ENCODE assay signal across 1 cellular context in the genomic region with DNA sequence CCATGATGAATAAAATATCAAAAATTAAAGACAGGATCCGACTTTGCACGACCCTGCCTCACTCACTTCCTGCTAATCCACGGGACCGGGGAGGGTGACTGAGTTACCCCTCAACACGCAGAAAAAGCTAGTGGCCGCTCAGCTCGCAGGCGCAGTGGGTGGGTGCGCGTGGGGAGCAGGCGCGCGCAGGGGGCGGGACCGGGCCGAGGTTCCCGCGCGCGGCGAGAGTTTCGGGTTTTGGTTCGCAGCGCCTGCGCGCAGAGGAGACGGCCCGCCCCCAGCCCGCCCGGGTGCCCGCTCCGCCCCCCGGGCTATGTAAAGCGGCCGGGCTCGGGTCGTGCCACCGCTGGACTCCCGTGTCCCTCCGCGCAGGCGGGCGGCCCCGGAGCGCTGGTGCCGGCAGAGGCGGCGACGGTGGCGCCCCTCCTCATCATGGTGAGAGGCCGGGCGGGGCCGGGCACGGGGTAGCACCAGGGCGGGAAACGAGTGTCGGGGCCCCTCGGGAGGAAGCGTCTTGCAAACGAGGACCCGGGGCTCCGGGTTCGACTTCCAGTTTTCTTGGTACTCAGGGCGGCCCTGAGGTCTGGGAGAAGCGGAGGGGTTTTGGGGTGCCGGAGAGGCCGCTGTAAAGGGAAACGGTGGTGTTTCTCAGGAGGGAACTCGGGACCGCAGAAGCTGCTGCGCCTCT.
TF ChIP-seq lines count a peak whose summit lies in the region.

A gene (plus strand): TSS at position 343 of the 688 bp plus-strand sequence. CDS start 90 bp downstream, at position 433.

TF ChIP-seq in HepG2, 621 proteins besides CTCF, POLR2A, EP300 and RAD21 (continued from another document and continues in another):
- TF ChIP-seq, protein P1, sequence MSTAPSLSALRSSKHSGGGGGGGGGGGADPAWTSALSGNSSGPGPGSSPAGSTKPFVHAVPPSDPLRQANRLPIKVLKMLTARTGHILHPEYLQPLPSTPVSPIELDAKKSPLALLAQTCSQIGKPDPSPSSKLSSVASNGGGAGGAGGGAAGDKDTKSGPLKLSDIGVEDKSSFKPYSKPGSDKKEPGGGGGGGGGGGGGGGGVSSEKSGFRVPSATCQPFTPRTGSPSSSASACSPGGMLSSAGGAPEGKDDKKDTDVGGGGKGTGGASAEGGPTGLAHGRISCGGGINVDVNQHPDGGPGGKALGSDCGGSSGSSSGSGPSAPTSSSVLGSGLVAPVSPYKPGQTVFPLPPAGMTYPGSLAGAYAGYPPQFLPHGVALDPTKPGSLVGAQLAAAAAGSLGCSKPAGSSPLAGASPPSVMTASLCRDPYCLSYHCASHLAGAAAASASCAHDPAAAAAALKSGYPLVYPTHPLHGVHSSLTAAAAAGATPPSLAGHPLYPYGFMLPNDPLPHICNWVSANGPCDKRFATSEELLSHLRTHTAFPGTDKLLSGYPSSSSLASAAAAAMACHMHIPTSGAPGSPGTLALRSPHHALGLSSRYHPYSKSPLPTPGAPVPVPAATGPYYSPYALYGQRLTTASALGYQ (CRISPR knock-in tag; IDR thresholded peaks at IDR 0.05), result peak; percentile 64; the same call in 1 of the 2 replicates
- TF ChIP-seq KLF11 (CRISPR knock-in tag; IDR thresholded peaks at IDR 0.05), result no peak
- TF ChIP-seq, protein P2, sequence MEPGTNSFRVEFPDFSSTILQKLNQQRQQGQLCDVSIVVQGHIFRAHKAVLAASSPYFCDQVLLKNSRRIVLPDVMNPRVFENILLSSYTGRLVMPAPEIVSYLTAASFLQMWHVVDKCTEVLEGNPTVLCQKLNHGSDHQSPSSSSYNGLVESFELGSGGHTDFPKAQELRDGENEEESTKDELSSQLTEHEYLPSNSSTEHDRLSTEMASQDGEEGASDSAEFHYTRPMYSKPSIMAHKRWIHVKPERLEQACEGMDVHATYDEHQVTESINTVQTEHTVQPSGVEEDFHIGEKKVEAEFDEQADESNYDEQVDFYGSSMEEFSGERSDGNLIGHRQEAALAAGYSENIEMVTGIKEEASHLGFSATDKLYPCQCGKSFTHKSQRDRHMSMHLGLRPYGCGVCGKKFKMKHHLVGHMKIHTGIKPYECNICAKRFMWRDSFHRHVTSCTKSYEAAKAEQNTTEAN (CRISPR knock-in tag; conservative IDR thresholded peaks at IDR 0.05), result no peak; the same call in none of the 2 replicates
- no peak for TF ChIP-seq ZNF20 (CRISPR knock-in tag; IDR thresholded peaks at IDR 0.05)
- TF ChIP-seq ZNF317 (CRISPR knock-in tag; IDR thresholded peaks at IDR 0.05), result no peak
- TF ChIP-seq, protein P3, sequence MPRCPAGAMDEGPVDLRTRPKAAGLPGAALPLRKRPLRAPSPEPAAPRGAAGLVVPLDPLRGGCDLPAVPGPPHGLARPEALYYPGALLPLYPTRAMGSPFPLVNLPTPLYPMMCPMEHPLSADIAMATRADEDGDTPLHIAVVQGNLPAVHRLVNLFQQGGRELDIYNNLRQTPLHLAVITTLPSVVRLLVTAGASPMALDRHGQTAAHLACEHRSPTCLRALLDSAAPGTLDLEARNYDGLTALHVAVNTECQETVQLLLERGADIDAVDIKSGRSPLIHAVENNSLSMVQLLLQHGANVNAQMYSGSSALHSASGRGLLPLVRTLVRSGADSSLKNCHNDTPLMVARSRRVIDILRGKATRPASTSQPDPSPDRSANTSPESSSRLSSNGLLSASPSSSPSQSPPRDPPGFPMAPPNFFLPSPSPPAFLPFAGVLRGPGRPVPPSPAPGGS (CRISPR knock-in tag; IDR thresholded peaks at IDR 0.05), result peak; percentile 73; the same call in 1 of the 2 replicates
- TF ChIP-seq ZNF30 (CRISPR knock-in tag; IDR thresholded peaks at IDR 0.05), result no peak
- peak; percentile 81; the same call in 1 of the 2 replicates for TF ChIP-seq ZMAT3 (CRISPR knock-in tag; conservative IDR thresholded peaks at IDR 0.05)
- TF ChIP-seq SMAD1 (CRISPR knock-in tag; IDR thresholded peaks at IDR 0.05; ENCODE audit: borderline replicate concordance, low read depth), result no peak; the same call in 1 of the 2 replicates
- no peak for TF ChIP-seq RCOR2 (CRISPR knock-in tag; IDR thresholded peaks at IDR 0.05)
- TF ChIP-seq SMARCE1 (IDR thresholded peaks at IDR 0.05; ENCODE audit: borderline replicate concordance), result no peak
- peak; percentile 84 for TF ChIP-seq YY1 (IDR thresholded peaks at IDR 0.05; ENCODE audit: insufficient read depth, insufficient replicate concordance, low read depth, low read length)
- TF ChIP-seq, protein P4, sequence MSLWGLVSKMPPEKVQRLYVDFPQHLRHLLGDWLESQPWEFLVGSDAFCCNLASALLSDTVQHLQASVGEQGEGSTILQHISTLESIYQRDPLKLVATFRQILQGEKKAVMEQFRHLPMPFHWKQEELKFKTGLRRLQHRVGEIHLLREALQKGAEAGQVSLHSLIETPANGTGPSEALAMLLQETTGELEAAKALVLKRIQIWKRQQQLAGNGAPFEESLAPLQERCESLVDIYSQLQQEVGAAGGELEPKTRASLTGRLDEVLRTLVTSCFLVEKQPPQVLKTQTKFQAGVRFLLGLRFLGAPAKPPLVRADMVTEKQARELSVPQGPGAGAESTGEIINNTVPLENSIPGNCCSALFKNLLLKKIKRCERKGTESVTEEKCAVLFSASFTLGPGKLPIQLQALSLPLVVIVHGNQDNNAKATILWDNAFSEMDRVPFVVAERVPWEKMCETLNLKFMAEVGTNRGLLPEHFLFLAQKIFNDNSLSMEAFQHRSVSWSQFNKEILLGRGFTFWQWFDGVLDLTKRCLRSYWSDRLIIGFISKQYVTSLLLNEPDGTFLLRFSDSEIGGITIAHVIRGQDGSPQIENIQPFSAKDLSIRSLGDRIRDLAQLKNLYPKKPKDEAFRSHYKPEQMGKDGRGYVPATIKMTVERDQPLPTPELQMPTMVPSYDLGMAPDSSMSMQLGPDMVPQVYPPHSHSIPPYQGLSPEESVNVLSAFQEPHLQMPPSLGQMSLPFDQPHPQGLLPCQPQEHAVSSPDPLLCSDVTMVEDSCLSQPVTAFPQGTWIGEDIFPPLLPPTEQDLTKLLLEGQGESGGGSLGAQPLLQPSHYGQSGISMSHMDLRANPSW (CRISPR knock-in tag; IDR thresholded peaks at IDR 0.05; ENCODE audit: borderline replicate concordance), result no peak; the same call in 1 of the 2 replicates
- TF ChIP-seq ZNF530 (CRISPR knock-in tag; IDR thresholded peaks at IDR 0.05; ENCODE audit: low read depth), result no peak
- TF ChIP-seq ZNF773 (CRISPR knock-in tag; IDR thresholded peaks at IDR 0.05; ENCODE audit: borderline replicate concordance), result no peak
- TF ChIP-seq, protein P5, sequence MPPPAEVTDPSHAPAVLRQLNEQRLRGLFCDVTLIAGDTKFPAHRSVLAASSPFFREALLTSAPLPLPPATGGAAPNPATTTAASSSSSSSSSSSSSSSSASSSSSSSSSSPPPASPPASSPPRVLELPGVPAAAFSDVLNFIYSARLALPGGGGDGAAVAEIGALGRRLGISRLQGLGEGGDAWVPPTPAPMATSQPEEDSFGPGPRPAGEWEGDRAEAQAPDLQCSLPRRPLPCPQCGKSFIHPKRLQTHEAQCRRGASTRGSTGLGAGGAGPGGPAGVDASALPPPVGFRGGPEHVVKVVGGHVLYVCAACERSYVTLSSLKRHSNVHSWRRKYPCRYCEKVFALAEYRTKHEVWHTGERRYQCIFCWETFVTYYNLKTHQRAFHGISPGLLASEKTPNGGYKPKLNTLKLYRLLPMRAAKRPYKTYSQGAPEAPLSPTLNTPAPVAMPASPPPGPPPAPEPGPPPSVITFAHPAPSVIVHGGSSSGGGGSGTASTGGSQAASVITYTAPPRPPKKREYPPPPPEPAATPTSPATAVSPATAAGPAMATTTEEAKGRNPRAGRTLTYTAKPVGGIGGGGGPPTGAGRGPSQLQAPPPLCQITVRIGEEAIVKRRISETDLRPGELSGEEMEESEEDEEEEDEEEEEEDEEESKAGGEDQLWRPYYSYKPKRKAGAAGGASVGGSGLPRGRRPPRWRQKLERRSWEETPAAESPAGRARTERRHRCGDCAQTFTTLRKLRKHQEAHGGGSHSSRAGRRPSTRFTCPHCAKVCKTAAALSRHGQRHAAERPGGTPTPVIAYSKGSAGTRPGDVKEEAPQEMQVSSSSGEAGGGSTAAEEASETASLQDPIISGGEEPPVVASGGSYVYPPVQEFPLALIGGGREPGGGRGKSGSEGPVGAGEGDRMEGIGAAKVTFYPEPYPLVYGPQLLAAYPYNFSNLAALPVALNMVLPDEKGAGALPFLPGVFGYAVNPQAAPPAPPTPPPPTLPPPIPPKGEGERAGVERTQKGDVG (CRISPR knock-in tag; IDR thresholded peaks at IDR 0.05; ENCODE audit: borderline replicate concordance), result no peak
- TF ChIP-seq ZNF605 (CRISPR knock-in tag; IDR thresholded peaks at IDR 0.05), result peak; percentile 50; the same call in 1 of the 2 replicates
- peak; percentile 90 for TF ChIP-seq DR1 (CRISPR knock-in tag; IDR thresholded peaks at IDR 0.05)
- no peak for TF ChIP-seq CREM (IDR thresholded peaks at IDR 0.05)
- TF ChIP-seq CREM (CRISPR knock-in tag; IDR thresholded peaks at IDR 0.05), result no peak
- TF ChIP-seq, protein P6, sequence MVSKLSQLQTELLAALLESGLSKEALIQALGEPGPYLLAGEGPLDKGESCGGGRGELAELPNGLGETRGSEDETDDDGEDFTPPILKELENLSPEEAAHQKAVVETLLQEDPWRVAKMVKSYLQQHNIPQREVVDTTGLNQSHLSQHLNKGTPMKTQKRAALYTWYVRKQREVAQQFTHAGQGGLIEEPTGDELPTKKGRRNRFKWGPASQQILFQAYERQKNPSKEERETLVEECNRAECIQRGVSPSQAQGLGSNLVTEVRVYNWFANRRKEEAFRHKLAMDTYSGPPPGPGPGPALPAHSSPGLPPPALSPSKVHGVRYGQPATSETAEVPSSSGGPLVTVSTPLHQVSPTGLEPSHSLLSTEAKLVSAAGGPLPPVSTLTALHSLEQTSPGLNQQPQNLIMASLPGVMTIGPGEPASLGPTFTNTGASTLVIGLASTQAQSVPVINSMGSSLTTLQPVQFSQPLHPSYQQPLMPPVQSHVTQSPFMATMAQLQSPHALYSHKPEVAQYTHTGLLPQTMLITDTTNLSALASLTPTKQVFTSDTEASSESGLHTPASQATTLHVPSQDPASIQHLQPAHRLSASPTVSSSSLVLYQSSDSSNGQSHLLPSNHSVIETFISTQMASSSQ (IDR thresholded peaks at IDR 0.05; ENCODE audit: low read depth), result no peak
- TF ChIP-seq, protein P6 (CRISPR knock-in tag; IDR thresholded peaks at IDR 0.05; ENCODE audit: borderline replicate concordance), result peak; percentile 27; the same call in 1 of the 2 replicates
- 0 out of 2 replicates have a peak, but pooled peaks have one; percentile 92 for TF ChIP-seq ZNF749 (CRISPR knock-in tag; IDR thresholded peaks at IDR 0.05; ENCODE audit: borderline replicate concordance)
- peak; percentile 42 for TF ChIP-seq SKI (IDR thresholded peaks at IDR 0.05; ENCODE audit: partially characterized antibody)
- peak; percentile 77 for TF ChIP-seq PHF21A (CRISPR knock-in tag; IDR thresholded peaks at IDR 0.05)
- TF ChIP-seq ZNF652 (CRISPR knock-in tag; IDR thresholded peaks at IDR 0.05; ENCODE audit: borderline replicate concordance, low read depth), result no peak
- TF ChIP-seq MYNN (CRISPR knock-in tag; IDR thresholded peaks at IDR 0.05; ENCODE audit: low read depth), result no peak
- no peak for TF ChIP-seq CHD4 (IDR thresholded peaks at IDR 0.05; ENCODE audit: borderline replicate concordance, low read length)
- peak; percentile 36; the same call in 1 of the 2 replicates for TF ChIP-seq ZNF792 (CRISPR knock-in tag; IDR thresholded peaks at IDR 0.05)
- no peak for TF ChIP-seq NCOA5 (CRISPR knock-in tag; IDR thresholded peaks at IDR 0.05)
- no peak for TF ChIP-seq ZNF713 (CRISPR knock-in tag; IDR thresholded peaks at IDR 0.05)
- no peak for TF ChIP-seq ZNF496 (CRISPR knock-in tag; IDR thresholded peaks at IDR 0.05; ENCODE audit: insufficient replicate concordance)
- TF ChIP-seq GABPA (IDR thresholded peaks at IDR 0.05; ENCODE audit: low read depth, low read length), result no peak
- no peak for TF ChIP-seq GABPA (CRISPR knock-in tag; IDR thresholded peaks at IDR 0.05; ENCODE audit: low read depth)
- no peak for TF ChIP-seq EZH2 (conservative IDR thresholded peaks at IDR 0.05; ENCODE audit: low read depth, low read length)
- peak; percentile 85; the same call in 1 of the 2 replicates for TF ChIP-seq ARNT2 (CRISPR knock-in tag; IDR thresholded peaks at IDR 0.05; ENCODE audit: low read depth)
- TF ChIP-seq ZNF619 (CRISPR knock-in tag; IDR thresholded peaks at IDR 0.05), result no peak
- TF ChIP-seq, protein P7, sequence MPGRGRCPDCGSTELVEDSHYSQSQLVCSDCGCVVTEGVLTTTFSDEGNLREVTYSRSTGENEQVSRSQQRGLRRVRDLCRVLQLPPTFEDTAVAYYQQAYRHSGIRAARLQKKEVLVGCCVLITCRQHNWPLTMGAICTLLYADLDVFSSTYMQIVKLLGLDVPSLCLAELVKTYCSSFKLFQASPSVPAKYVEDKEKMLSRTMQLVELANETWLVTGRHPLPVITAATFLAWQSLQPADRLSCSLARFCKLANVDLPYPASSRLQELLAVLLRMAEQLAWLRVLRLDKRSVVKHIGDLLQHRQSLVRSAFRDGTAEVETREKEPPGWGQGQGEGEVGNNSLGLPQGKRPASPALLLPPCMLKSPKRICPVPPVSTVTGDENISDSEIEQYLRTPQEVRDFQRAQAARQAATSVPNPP (CRISPR knock-in tag; IDR thresholded peaks at IDR 0.05), result 0 out of 2 replicates have a peak, but pooled peaks have one; percentile 26
- TF ChIP-seq, protein P8, sequence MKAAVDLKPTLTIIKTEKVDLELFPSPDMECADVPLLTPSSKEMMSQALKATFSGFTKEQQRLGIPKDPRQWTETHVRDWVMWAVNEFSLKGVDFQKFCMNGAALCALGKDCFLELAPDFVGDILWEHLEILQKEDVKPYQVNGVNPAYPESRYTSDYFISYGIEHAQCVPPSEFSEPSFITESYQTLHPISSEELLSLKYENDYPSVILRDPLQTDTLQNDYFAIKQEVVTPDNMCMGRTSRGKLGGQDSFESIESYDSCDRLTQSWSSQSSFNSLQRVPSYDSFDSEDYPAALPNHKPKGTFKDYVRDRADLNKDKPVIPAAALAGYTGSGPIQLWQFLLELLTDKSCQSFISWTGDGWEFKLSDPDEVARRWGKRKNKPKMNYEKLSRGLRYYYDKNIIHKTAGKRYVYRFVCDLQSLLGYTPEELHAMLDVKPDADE (CRISPR knock-in tag; IDR thresholded peaks at IDR 0.05), result peak; percentile 63; the same call in 1 of the 2 replicates
- 0 out of 2 replicates have a peak, but pooled peaks have one; percentile 31 for TF ChIP-seq BHLHE40 (IDR thresholded peaks at IDR 0.05; ENCODE audit: low read length)
- no peak for TF ChIP-seq KDM1A (CRISPR knock-in tag; IDR thresholded peaks at IDR 0.05)
- TF ChIP-seq TCF7L2 (IDR thresholded peaks at IDR 0.05; ENCODE audit: low read depth, low read length), result no peak
